34 cellular contexts compared by ENCODE assay signal in the genomic region with DNA sequence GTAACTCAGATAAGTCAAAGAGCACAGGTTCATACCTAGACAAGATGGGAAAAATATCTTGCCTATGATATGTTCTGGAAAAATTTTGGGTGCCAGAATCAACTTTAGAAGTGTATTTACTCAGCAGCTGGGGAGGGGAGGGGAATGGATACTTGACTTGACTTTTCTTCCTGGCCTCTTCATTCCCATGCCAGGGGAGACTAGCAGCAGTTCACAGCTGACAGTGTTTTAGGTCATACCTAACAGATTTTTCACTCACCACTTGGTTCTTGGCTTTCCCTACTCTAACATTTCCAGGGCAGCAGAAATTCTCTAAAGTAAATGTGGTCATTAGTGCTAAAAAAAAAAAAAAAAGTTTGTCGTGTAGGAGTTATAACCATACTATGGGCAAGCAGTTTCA. TPM values are rescaled to one million over a fixed set of nuclear protein-coding genes. Genes with fewer than 3 reads are reported as not detected.
"Had no signal": no experiment of that assay in that cellular context is flagged by ENCODE, and none has a peak within 500 bp of the region (broad histone marks: within the 10 kb centered on the region; RNA-seq: fewer than 3 reads in every experiment).

No MANE protein-coding gene starts in this region.

- H3K4me1 Mint-ChIP-seq: naive B cell; natural killer cell; nephron progenitor cell; neural progenitor cell; stimulated activated effector memory CD8-positive, alpha-beta T cell treated with anti-CD3 and anti-CD28 coated beads, Interleukin-12 subunit alpha, Interleukin-12 subunit beta, amount 100 ng/mL, for 72 hours had no signal

- H3K27ac Mint-ChIP-seq: mesothelial cell of epicardium; naive B cell; natural killer cell; nephron progenitor cell; neural progenitor cell; progenitor cell of endocrine pancreas; stimulated activated effector memory CD8-positive, alpha-beta T cell treated with anti-CD3 and anti-CD28 coated beads, Interleukin-12 subunit alpha, Interleukin-12 subunit beta, amount 100 ng/mL, for 72 hours; stimulated activated naive CD8-positive, alpha-beta T cell treated with anti-CD3 and anti-CD28 coated beads, Interleukin-15, Interleukin-2, amounts not matched to agents 100 ng/mL and 50 ng/mL, for 24 hours had no signal

- H3K4me3 ChIP-seq: lower lobe of right lung, neural progenitor cell, spleen, suprapubic skin, thoracic aorta, tibial artery, upper lobe of right lung had no signal

- H3K9me3 Mint-ChIP-seq: mesothelial cell of epicardium; nephron progenitor cell; neural progenitor cell; stimulated activated naive CD8-positive, alpha-beta T cell treated with anti-CD3 and anti-CD28 coated beads, Interleukin-15, Interleukin-2, amounts not matched to agents 100 ng/mL and 50 ng/mL, for 24 hours had no signal

- H3K4me3 Mint-ChIP-seq: mesothelial cell of epicardium; naive B cell; natural killer cell; nephron progenitor cell; neural progenitor cell; stimulated activated effector memory CD8-positive, alpha-beta T cell treated with anti-CD3 and anti-CD28 coated beads, Interleukin-12 subunit alpha, Interleukin-12 subunit beta, amount 100 ng/mL, for 72 hours; stimulated activated naive CD8-positive, alpha-beta T cell treated with anti-CD3 and anti-CD28 coated beads, Interleukin-15, Interleukin-2, amounts not matched to agents 100 ng/mL and 50 ng/mL, for 24 hours had no signal

- DNase-seq: hippocampal formation; kidney glomerular epithelial cell; left cardiac atrium; lower lobe of right lung; mammary epithelial cell; mesendoderm; naive B cell; natural killer cell; nephron progenitor cell; occipital lobe; retina; right cardiac atrium; small intestine; spleen; stimulated activated CD4-positive, alpha-beta T cell treated with anti-CD3 and anti-CD28 coated beads, Interleukin-4, amount 100 ng/mL, for 24 hours; stimulated activated naive CD4-positive, alpha-beta T cell; tibial artery; upper lobe of right lung had no signal

- ATAC-seq: left cardiac atrium; left lobe of liver; natural killer cell; right cardiac atrium; sciatic nerve; stimulated activated effector memory CD8-positive, alpha-beta T cell treated with anti-CD3 and anti-CD28 coated beads, Interleukin-12 subunit alpha, Interleukin-12 subunit beta, amount 100 ng/mL, for 72 hours; upper lobe of right lung had no signal

- H2AFZ ChIP-seq: neural progenitor cell had no signal

- H3K27me3 ChIP-seq: neural progenitor cell, neutrophil, spleen, suprapubic skin, tibial artery, upper lobe of right lung had no signal

- H3K9me3 ChIP-seq: lower lobe of right lung, neutrophil, suprapubic skin, thoracic aorta, tibial artery, upper lobe of right lung had no signal

- H3K9ac ChIP-seq: neural progenitor cell had no signal

- H3K36me3 Mint-ChIP-seq: mesothelial cell of epicardium; naive B cell; natural killer cell; neural progenitor cell; stimulated activated effector memory CD8-positive, alpha-beta T cell treated with anti-CD3 and anti-CD28 coated beads, Interleukin-12 subunit alpha, Interleukin-12 subunit beta, amount 100 ng/mL, for 72 hours had no signal

- H3K4me2 ChIP-seq: neural progenitor cell had no signal

- H3K36me3 ChIP-seq: lower lobe of right lung, neural progenitor cell, neutrophil, spleen, suprapubic skin, thoracic aorta, tibial artery, upper lobe of right lung had no signal

- H3K27ac ChIP-seq: lower lobe of right lung, neural progenitor cell, neutrophil, spleen, suprapubic skin, thoracic aorta, tibial artery, upper lobe of right lung had no signal

- H3K4me1 ChIP-seq: lower lobe of right lung, neural progenitor cell, spleen, suprapubic skin, tibial artery, upper lobe of right lung had no signal

- H3K27me3 Mint-ChIP-seq: naive B cell; progenitor cell of endocrine pancreas; stimulated activated naive CD8-positive, alpha-beta T cell treated with anti-CD3 and anti-CD28 coated beads, Interleukin-15, Interleukin-2, amounts not matched to agents 100 ng/mL and 50 ng/mL, for 24 hours had no signal

RNA-seq across cellular contexts. Expression of a gene that starts 46.3 kb away (rescaled TPM):
- total RNA-seq: left cardiac atrium, left lobe of liver, liver, lower lobe of right lung, mammary epithelial cell, mesothelial cell of epicardium, mononuclear cell, natural killer cell, occipital lobe, osteocyte, progenitor cell of endocrine pancreas, pulmonary artery endothelial cell, right cardiac atrium, sciatic nerve, spleen, subcutaneous adipose tissue, suprapubic skin, thoracic aorta, upper lobe of right lung had no signal
- polyA plus RNA-seq: keratinocyte, liver, mammary epithelial cell, right cardiac atrium, small intestine, spleen had no signal
